ENCODE assay signal across 9 cellular contexts in the genomic region with DNA sequence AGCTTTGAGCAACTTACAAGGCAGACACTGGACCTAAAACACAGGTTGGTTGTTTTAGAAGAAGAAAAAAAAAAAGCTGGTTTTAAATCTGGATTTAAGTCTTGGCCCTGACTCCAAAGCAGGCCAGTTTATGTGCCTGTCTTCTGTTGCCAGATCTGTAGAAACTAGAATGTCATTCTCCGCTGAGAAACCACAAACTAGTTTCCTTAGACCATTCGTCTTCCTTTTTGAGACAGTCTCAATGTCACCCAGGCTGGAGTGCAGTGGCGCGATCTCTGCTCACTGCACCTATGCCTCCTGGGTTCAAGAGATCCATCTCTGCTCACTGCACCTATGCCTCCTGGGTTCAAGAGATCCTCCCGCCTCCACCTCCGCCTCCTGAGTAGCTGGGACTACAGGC. TPM values are rescaled to one million over a fixed set of nuclear protein-coding genes. Genes with fewer than 3 reads are reported as not detected.
DNase-seq lines count a peak whose midpoint lies in the region; ATAC-seq and TF ChIP-seq lines count a peak whose summit lies in the region.
"Had no signal": no experiment of that assay in that cellular context is flagged by ENCODE, and none has a peak within 500 bp of the region (broad histone marks: within the 10 kb centered on the region; RNA-seq: fewer than 3 reads in every experiment).

No MANE protein-coding gene starts in this region.

- H3K9me2 ChIP-seq in hepatocyte (replicated peaks; ENCODE audit: insufficient read depth) (no peaks in the 10 kb centered on the region), Karpas-422 (replicated peaks; ENCODE audit: insufficient read depth, low read length) (no peaks in the 10 kb centered on the region)

- ATAC-seq in GM18867 (IDR thresholded peaks at IDR 0.05; ENCODE audit: unreplicated experiment) (peak; percentile 99), GM21576 (IDR thresholded peaks at IDR 0.05; ENCODE audit: unreplicated experiment) (peak; percentile 97), HG03432 (IDR thresholded peaks at IDR 0.05; ENCODE audit: unreplicated experiment) (peak; percentile 97)

- H3K4me3 ChIP-seq in hepatocyte (no peak overlapping the region), testis (no peak overlapping the region), Karpas-422 (ENCODE audit: low read length) (no peak overlapping the region)

- peaks cover 26% of the 10 kb centered on the region for H4K20me1 ChIP-seq in hepatocyte (ENCODE audit: insufficient read depth, poor library complexity, severe bottlenecking)
- no peaks in the 10 kb centered on the region for H4K20me1 ChIP-seq in Karpas-422 (ENCODE audit: insufficient read depth, low read depth, low read length)

- intact Hi-C loops in testis (cut with DNase I; ENCODE audit: low total_unique reads): no loop called here

- no peak overlapping the region for H3K9ac ChIP-seq in Karpas-422 (ENCODE audit: low read length)

- H3K9me3 ChIP-seq in hepatocyte (ENCODE audit: low read depth) (no peaks in the 10 kb centered on the region), testis (no peaks in the 10 kb centered on the region), Karpas-422 (ENCODE audit: low read length) (peaks cover 4% of the 10 kb centered on the region)

- DNase-seq in hepatocyte (ENCODE audit: low spot score) (no peak), NCI-H1436 treated with DMSO at 0.1 percent for 48 hours (lab: John Stamatoyannopoulos, UW) (no peak), testis (no peak), foreskin melanocyte (no peak), Karpas-422 (no peak)
- DNase-seq: immature natural killer cell had no signal

- H3K27me3 ChIP-seq in hepatocyte: no peaks in the 10 kb centered on the region
- H3K27me3 ChIP-seq in testis: no peaks in the 10 kb centered on the region
- H3K27me3 ChIP-seq in Karpas-422 (ENCODE audit: low read length): no peaks in the 10 kb centered on the region

- H2AFZ ChIP-seq in hepatocyte (no peak overlapping the region), Karpas-422 (ENCODE audit: low read length) (no peak overlapping the region)

- WGBS in hepatocyte (ENCODE audit: low lambda C conversion rate, missing lambda C conversion rate): 81% methylated on average over 6 of the region's 6 CpGs
- WGBS in testis, 2 donors: 79 to 87% methylated on average over 6 of the region's 6 CpGs

- H3K79me2 ChIP-seq in hepatocyte: peaks cover 99% of the 10 kb centered on the region
- no peaks in the 10 kb centered on the region for H3K79me2 ChIP-seq in Karpas-422 (ENCODE audit: low read length)

- H3K27ac ChIP-seq in hepatocyte (peak overlapping the region; percentile 33), testis (no peak overlapping the region), Karpas-422 (ENCODE audit: low read length) (no peak overlapping the region)

- H3K4me2 ChIP-seq in hepatocyte (peak overlapping the region; percentile 14), Karpas-422 (ENCODE audit: low read depth, low read length, poor library complexity, severe bottlenecking) (no peak overlapping the region)

- TF ChIP-seq CTCF in hepatocyte (IDR thresholded peaks at IDR 0.05; ENCODE audit: poor library complexity) (no peak), testis (IDR thresholded peaks at IDR 0.05) (no peak)

- H3K4me1 ChIP-seq in hepatocyte (ENCODE audit: insufficient read depth) (peaks cover 10% of the 10 kb centered on the region), testis (peaks cover 7% of the 10 kb centered on the region), Karpas-422 (ENCODE audit: low read length) (no peaks in the 10 kb centered on the region)

- TF ChIP-seq POLR2A in testis (IDR thresholded peaks at IDR 0.05): no peak

- H3K36me3 ChIP-seq in hepatocyte (replicated peaks; ENCODE audit: insufficient read depth, low read depth) (no peaks in the 10 kb centered on the region), testis (ENCODE audit: low read depth, missing control alignments) (no peaks in the 10 kb centered on the region), Karpas-422 (ENCODE audit: insufficient read depth, low read length) (no peaks in the 10 kb centered on the region)

RNA-seq across cellular contexts. Expression of a gene that starts 33.9 kb away (rescaled TPM):
- 288 and 316 TPM in 2 replicates for total RNA-seq in hepatocyte
- polyA plus RNA-seq in hepatocyte: 46.4 and 55.7 TPM in 2 replicates
- total RNA-seq in testis: 100 to 1,000 TPM; 390 to 670 TPM
- 409 TPM for polyA plus RNA-seq in testis (ENCODE audit: insufficient read depth, low read depth, low replicate concordance)
- total RNA-seq in Karpas-422 (2014; rRNA removed; shearing (Covaris generic); ENCODE audit: low replicate concordance): not detected in 2 replicates

Comparison
In these comparisons a context has a peak if more than half of its experiments do, and no peak if none do; other contexts are left out.
1. RNA of a gene that starts 33.9 kb away (total RNA-seq): 390 to 670 TPM in testis and 288 to 316 TPM in hepatocyte; not detected in Karpas-422; every median in the first group is over 100 times any median in the second.
2. Peak in every context shown above with its lines, with median percentiles within 50 percentile points of each other: ATAC-seq.